16 cellular contexts compared by ENCODE assay signal in genomic region chr1:208709981-208710380, GRCh38.
DNase-seq lines count a peak whose midpoint lies in the region; ATAC-seq and TF ChIP-seq lines count a peak whose summit lies in the region.
"Had no signal": no experiment of that assay in that cellular context is flagged by ENCODE, and none has a peak within 500 bp of the region (broad histone marks: within the 10 kb centered on the region; RNA-seq: fewer than 3 reads in every experiment).

No MANE protein-coding gene starts in this region.

- no peaks in the 10 kb centered on the region for H3K4me1 Mint-ChIP-seq in activated CD8-positive, alpha-beta memory T cell treated with anti-CD3 and anti-CD28 coated beads, Interleukin-2, amount 10 ng/mL, durations not matched to agents 7 days and 5 days
- H3K4me1 Mint-ChIP-seq: CD4-positive, alpha-beta memory T cell had no signal

- no peaks in the 10 kb centered on the region for H3K36me3 Mint-ChIP-seq in activated CD8-positive, alpha-beta memory T cell treated with anti-CD3 and anti-CD28 coated beads, Interleukin-2, amount 10 ng/mL, durations not matched to agents 7 days and 5 days
- H3K36me3 Mint-ChIP-seq: CD4-positive, alpha-beta memory T cell had no signal

- H3K4me3 ChIP-seq in MG63: no peak overlapping the region
- H3K4me3 ChIP-seq: GM23248 had no signal

- POLR2A ChIA-PET in GM10248 (lab: Yijun Ruan, JAX): no interaction called here

- H3K27me3 ChIP-seq in MG63: no peaks in the 10 kb centered on the region

- no peaks in the 10 kb centered on the region for H3K9me3 ChIP-seq in MG63

- intact Hi-C loops in left colon (cut with DNase I, micrococcal nuclease): no loop called here

- no peaks in the 10 kb centered on the region for H3K36me3 ChIP-seq in MG63

- no peak for TF ChIP-seq CTCF in GM10248 (IDR thresholded peaks at IDR 0.05; ENCODE audit: control extremely low read depth, extremely low read depth, low read depth, missing control alignments)

- CTCF ChIA-PET in GM10248 (lab: Yijun Ruan, JAX): interaction anchor here (1.0 kb wide), 1 partner anchor 32 kb away, joined by 3 read pairs; no protein-coding TSS in a partner anchor
- CTCF ChIA-PET in activated CD8-positive, alpha-beta memory T cell treated with anti-CD3 and anti-CD28 coated beads, Interleukin-2, amount 10 ng/mL, durations not matched to agents 7 days and 5 days (lab: Charles Lee): no interaction called here

- DNase-seq in HT1080 (ENCODE audit: low read depth): peak; percentile 17
- peak; percentile 7 for DNase-seq in MG63
- DNase-seq in left colon: no peak
- no peak for DNase-seq in HUDEP-2 (lab: John Stamatoyannopoulos, UW; ENCODE audit: unreplicated experiment in 76 of 76)
- no peak for DNase-seq in GM10248 (ENCODE audit: extremely low spot score)
- DNase-seq in activated CD8-positive, alpha-beta memory T cell treated with anti-CD3 and anti-CD28 coated beads, Interleukin-2, amount 10 ng/mL, durations not matched to agents 7 days and 5 days: no peak
- DNase-seq: C1 segment of cervical spinal cord; Calu3; CD4-positive, alpha-beta memory T cell; COR-L47; DMS53; DMS79 treated with DMSO at 0.1 percent for 48 hours; GF-D8; GM23248; H7; HCEC 1CT had no signal

- H3K27ac Mint-ChIP-seq in activated CD8-positive, alpha-beta memory T cell treated with anti-CD3 and anti-CD28 coated beads, Interleukin-2, amount 10 ng/mL, durations not matched to agents 7 days and 5 days: no peak overlapping the region
- H3K27ac Mint-ChIP-seq: CD4-positive, alpha-beta memory T cell had no signal

- H3K4me3 Mint-ChIP-seq in activated CD8-positive, alpha-beta memory T cell treated with anti-CD3 and anti-CD28 coated beads, Interleukin-2, amount 10 ng/mL, durations not matched to agents 7 days and 5 days: no peak overlapping the region
- H3K4me3 Mint-ChIP-seq: CD4-positive, alpha-beta memory T cell had no signal

- no peaks in the 10 kb centered on the region for H3K9me3 Mint-ChIP-seq in activated CD8-positive, alpha-beta memory T cell treated with anti-CD3 and anti-CD28 coated beads, Interleukin-2, amount 10 ng/mL, durations not matched to agents 7 days and 5 days (ENCODE audit: low read depth)

- ATAC-seq in left colon: peak; percentile 69
- no peak for ATAC-seq in activated CD8-positive, alpha-beta memory T cell treated with anti-CD3 and anti-CD28 coated beads, Interleukin-2, amount 10 ng/mL, durations not matched to agents 7 days and 5 days

- no peaks in the 10 kb centered on the region for H3K27me3 Mint-ChIP-seq in activated CD8-positive, alpha-beta memory T cell treated with anti-CD3 and anti-CD28 coated beads, Interleukin-2, amount 10 ng/mL, durations not matched to agents 7 days and 5 days
- H3K27me3 Mint-ChIP-seq: CD4-positive, alpha-beta memory T cell had no signal

Comparison
In these comparisons a context has a peak if more than half of its experiments do, and no peak if none do; other contexts are left out.
1. DNase-seq: peak in HT1080 (single experiment) and MG63 (single experiment); none in left colon (0 of 2), HUDEP-2 (0 of 76), GM10248 (single experiment) and activated CD8-positive, alpha-beta memory T cell treated with anti-CD3 and anti-CD28 coated beads, Interleukin-2, amount 10 ng/mL, durations not matched to agents 7 days and 5 days (single experiment).